ENCODE assay signal across 8 cellular contexts in the genomic region with DNA sequence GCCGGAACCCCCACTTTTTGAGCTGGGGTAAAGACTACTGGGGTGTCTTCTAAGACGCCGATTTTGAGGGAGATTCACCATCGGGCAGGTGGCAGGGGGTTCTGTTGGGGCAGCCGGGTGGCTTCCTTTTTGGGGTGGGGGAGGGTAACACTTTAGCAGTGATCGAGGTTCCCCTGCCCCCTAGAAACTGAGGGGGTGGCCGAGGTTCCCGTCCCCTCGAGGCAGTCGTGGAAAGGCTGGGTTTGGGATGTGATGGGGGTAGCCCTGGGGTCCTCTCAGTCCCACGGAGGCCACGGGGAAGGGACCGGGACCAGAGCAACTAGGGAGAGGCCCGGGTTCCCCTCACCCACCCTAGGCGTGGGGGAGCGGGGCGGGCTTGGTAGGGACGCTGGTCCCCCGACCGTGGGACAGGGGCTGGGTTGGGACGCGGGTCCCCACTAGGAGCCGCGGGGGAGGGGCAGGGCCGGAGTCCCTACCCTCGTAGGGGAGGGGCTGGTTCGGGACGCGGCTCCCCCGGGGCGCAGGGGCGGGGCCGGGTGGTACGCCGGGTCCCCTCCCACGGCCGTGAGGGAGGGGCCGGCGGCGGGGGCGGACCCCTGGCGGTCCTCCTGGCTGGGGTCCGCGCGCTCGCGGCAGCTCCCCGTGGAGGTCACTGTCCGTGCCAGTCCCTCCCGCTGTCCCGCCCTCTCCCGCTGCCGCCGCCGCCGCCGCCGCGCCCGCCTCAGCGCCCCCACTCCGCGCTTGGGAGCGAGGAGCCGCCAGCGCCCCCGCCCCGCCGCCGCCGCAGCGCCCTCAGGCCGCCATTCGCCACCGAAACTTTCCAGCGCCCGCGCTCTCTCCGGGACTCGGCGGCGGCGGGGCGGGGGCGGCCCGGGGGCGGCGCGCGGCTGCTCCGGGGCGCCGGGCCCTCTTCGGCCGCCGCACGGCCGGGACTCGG. TPM values are rescaled to one million over a fixed set of nuclear protein-coding genes. Genes with fewer than 3 reads are reported as not detected.
A peak's percentile ranks its signal among the peaks of the same experiment; 100 is the strongest.
DNase-seq lines count a peak whose midpoint lies in the region; ATAC-seq and TF ChIP-seq lines count a peak whose summit lies in the region.

A gene (plus strand): TSS at position 624 of the 937 bp plus-strand sequence. CDS start 188,529 bp downstream, outside the sequence.

- peaks cover 21 to 54% (median 35%) of the 10 kb centered on the region in 4 donors for H3K4me1 Mint-ChIP-seq in CD4-positive, alpha-beta memory T cell
- H3K4me1 Mint-ChIP-seq in activated B cell treated with CpG ODN at 0.5 μM for 24 hours, result peaks cover 48% of the 10 kb centered on the region

- CTCF ChIA-PET in CD4-positive, alpha-beta memory T cell (lab: Charles Lee; ENCODE audit: partially characterized antibody), result interaction anchor here (2.0 kb wide), 1 partner anchor 151 kb away, joined by 8 read pairs; no protein-coding TSS in a partner anchor
- CTCF ChIA-PET in activated B cell treated with CpG ODN at 0.5 μM for 24 hours (lab: Charles Lee), result interaction anchor here (3.0 kb wide), 1 partner anchor 123 kb away, joined by 18 read pairs; no protein-coding TSS in a partner anchor

- ATAC-seq in GM21390 (IDR thresholded peaks at IDR 0.05; ENCODE audit: unreplicated experiment) (peak; percentile 42), activated B cell treated with CpG ODN at 0.5 μM for 24 hours (ENCODE audit: low read depth) (peak; percentile 70)

- H3K27ac ChIP-seq in CD4-positive, alpha-beta memory T cell (ENCODE audit: low read depth, low read length), result peak within 1 kb of the TSS; percentile 56

- no peak for TF ChIP-seq CTCF in activated B cell treated with CpG ODN at 0.5 μM for 24 hours (IDR thresholded peaks at IDR 0.05)

- no peaks in the 10 kb centered on the region for H3K36me3 ChIP-seq in CD4-positive, alpha-beta memory T cell (ENCODE audit: insufficient read depth, low read length)
- H3K36me3 ChIP-seq in MG63, result no peaks in the 10 kb centered on the region

- H3K4me1 ChIP-seq in CD4-positive, alpha-beta memory T cell (ENCODE audit: insufficient read depth, low read length), result peaks cover 38% of the 10 kb centered on the region

- peaks cover 3 to 14% of the 10 kb centered on the region in 2 donors for H3K36me3 Mint-ChIP-seq in CD4-positive, alpha-beta memory T cell
- H3K36me3 Mint-ChIP-seq in activated B cell treated with CpG ODN at 0.5 μM for 24 hours (ENCODE audit: low read depth), result peaks cover 8% of the 10 kb centered on the region

- H3K4me3 ChIP-seq in CD4-positive, alpha-beta memory T cell (ENCODE audit: low read length in 2 of 2), result peak within 1 kb of the TSS in 1 of 2 donors; percentile 32
- peak within 1 kb of the TSS; percentile 68 for H3K4me3 ChIP-seq in MG63

- POLR2A ChIA-PET in CD4-positive, alpha-beta memory T cell (lab: Charles Lee; ENCODE audit: partially characterized antibody), result interaction anchor here (0.6 to 3.7 kb wide), 6 partner anchors 11 to 603 kb away, joined by 3 to 90 read pairs (median 3); no protein-coding TSS in a partner anchor
- POLR2A ChIA-PET in activated B cell treated with CpG ODN at 0.5 μM for 24 hours (lab: Charles Lee), result interaction anchor here (0.6 to 2.8 kb wide), 5 partner anchors 66 to 213 kb away, joined by 3 to 137 read pairs (median 9); no protein-coding TSS in a partner anchor

- peaks cover 0 to 4% of the 10 kb centered on the region in 2 donors for H3K27me3 Mint-ChIP-seq in CD4-positive, alpha-beta memory T cell
- no peaks in the 10 kb centered on the region for H3K27me3 Mint-ChIP-seq in activated B cell treated with CpG ODN at 0.5 μM for 24 hours

- H3K27ac Mint-ChIP-seq in CD4-positive, alpha-beta memory T cell, result peak within 1 kb of the TSS; percentile 88 to 100 (median 93)
- peak within 1 kb of the TSS; percentile 86 for H3K27ac Mint-ChIP-seq in activated B cell treated with CpG ODN at 0.5 μM for 24 hours

- intact Hi-C loops in CD4-positive, alpha-beta memory T cell (cut with micrococcal nuclease), result loop anchor here (1.0 to 10.0 kb wide), 5 partner anchors 8 to 650 kb away; no protein-coding TSS in a partner anchor
- intact Hi-C loops in activated B cell treated with CpG ODN at 0.5 μM for 24 hours (cut with micrococcal nuclease), result loop anchor here (5.0 kb wide), 2 partner anchors 148 to 372 kb away; no protein-coding TSS in a partner anchor

- H3K4me3 Mint-ChIP-seq in CD4-positive, alpha-beta memory T cell, result peak within 1 kb of the TSS; percentile 75 to 87 (median 82)
- H3K4me3 Mint-ChIP-seq in activated B cell treated with CpG ODN at 0.5 μM for 24 hours, result peak within 1 kb of the TSS; percentile 78

- peaks cover 0 to 5% (median 0%) of the 10 kb centered on the region in 8 donors for H3K9me3 Mint-ChIP-seq in CD4-positive, alpha-beta memory T cell
- H3K9me3 Mint-ChIP-seq in activated B cell treated with CpG ODN at 0.5 μM for 24 hours, result no peaks in the 10 kb centered on the region

- no peaks in the 10 kb centered on the region for H3K27me3 ChIP-seq in CD4-positive, alpha-beta memory T cell (ENCODE audit: insufficient read depth, low read length)
- H3K27me3 ChIP-seq in MG63, result no peaks in the 10 kb centered on the region

- no peaks in the 10 kb centered on the region for H3K9me3 ChIP-seq in CD4-positive, alpha-beta memory T cell (ENCODE audit: control insufficient read depth in 1 of 2, low read length in 2 of 2)
- no peaks in the 10 kb centered on the region for H3K9me3 ChIP-seq in MG63

- DNase-seq in CD4-positive, alpha-beta memory T cell, result peak; percentile 45 to 52 (median 49)
- DNase-seq in MG63 (peak; percentile 71), activated B cell treated with CpG ODN at 0.5 μM for 24 hours (peak; percentile 66), cerebellar cortex (ENCODE audit: low spot score) (peak; percentile 11), kidney tubule cell (ENCODE audit: low spot score) (peak; percentile 58), AML-193 (lab: John Stamatoyannopoulos, UW) (no peak)
- DNase-seq in stimulated activated CD4-positive, alpha-beta T cell treated with anti-CD3 and anti-CD28 coated beads, Interleukin-2, amount 100 ng/mL, for 4 hours (ENCODE audit: low read depth), result peak; percentile 41

RNA-seq across cellular contexts. Expression of the gene that starts here (rescaled TPM):
- total RNA-seq in CD4-positive, alpha-beta memory T cell, result 10 to 100 TPM; 48.1 to 50.5 TPM
- 10 to 100 TPM in 1 of 2 donors, 1 to 10 TPM in 1; 6.1 to 20.4 TPM for polyA plus RNA-seq in CD4-positive, alpha-beta memory T cell
- 3.1 and 4.3 TPM in 2 replicates for total RNA-seq in MG63 (2014; rRNA removed; shearing (Covaris generic); ENCODE audit: low replicate concordance)
- total RNA-seq in activated B cell treated with CpG ODN at 0.5 μM for 24 hours, result 37.6 and 38.5 TPM in 2 replicates

Comparison
In these comparisons a context has a peak if more than half of its experiments do, and no peak if none do; other contexts are left out.
1. DNase-seq: peak in CD4-positive, alpha-beta memory T cell (5 of 5), MG63 (single experiment), activated B cell treated with CpG ODN at 0.5 μM for 24 hours (single experiment), cerebellar cortex (single experiment), kidney tubule cell (single experiment) and stimulated activated CD4-positive, alpha-beta T cell treated with anti-CD3 and anti-CD28 coated beads, Interleukin-2, amount 100 ng/mL, for 4 hours (single experiment); none in AML-193 (0 of 2).